In the genomic region with DNA sequence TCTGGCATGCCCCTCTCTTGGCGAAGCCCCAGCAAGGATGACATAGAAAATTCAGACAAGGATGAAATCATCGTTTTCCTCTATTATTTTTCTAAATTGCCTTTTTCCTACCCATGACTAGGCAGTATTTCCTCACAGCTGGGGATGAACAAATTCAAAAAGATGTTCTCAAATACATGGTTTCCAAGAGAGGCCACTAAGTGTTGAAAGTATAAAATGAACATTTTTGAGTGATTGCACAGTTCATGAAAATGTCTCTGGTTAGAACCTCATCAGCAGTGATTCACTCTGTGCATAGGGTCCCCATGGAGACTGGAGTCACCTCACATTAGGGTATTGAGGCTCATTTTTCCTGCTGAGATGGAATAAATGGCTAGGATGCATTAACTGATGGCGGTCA, we compare ENCODE assay signal across 21 cellular contexts.
DNase-seq lines count a peak whose midpoint lies in the region; ATAC-seq, FAIRE-seq and TF ChIP-seq lines count a peak whose summit lies in the region.
"Had no signal": no experiment of that assay in that cellular context is flagged by ENCODE, and none has a peak within 500 bp of the region (broad histone marks: within the 10 kb centered on the region; RNA-seq: fewer than 3 reads in every experiment).

No MANE protein-coding gene starts in this region.

- H3K27me3 ChIP-seq in ACC112 (ENCODE audit: insufficient read depth, low read length), result no peaks in the 10 kb centered on the region
- H3K27me3 ChIP-seq in mesenchymal stem cell (ENCODE audit: control insufficient read depth in 1 of 2, insufficient read depth in 1 of 2, low read length in 2 of 2), result no peaks in the 10 kb centered on the region
- H3K27me3 ChIP-seq: SJSA1, upper lobe of left lung had no signal

- H2BK12ac ChIP-seq in mesenchymal stem cell (ENCODE audit: low read length in 2 of 2), result no peak overlapping the region

- no peak overlapping the region for H2BK120ac ChIP-seq in mesenchymal stem cell (ENCODE audit: low read depth, low read length)

- DNase-seq in GM12892 (ENCODE audit: insufficient read length), result no peak
- DNase-seq in cardiac fibroblast (ENCODE audit: low read depth in 2 of 2), result peak; percentile 28 to 86
- DNase-seq in mesenchymal stem cell, result peak; percentile 24
- no peak for DNase-seq in AML-193 (lab: John Stamatoyannopoulos, UW)
- DNase-seq in activated CD4-positive, alpha-beta T cell treated with anti-CD3 and anti-CD28 coated beads, Interleukin-2, amount 50 U/mL, for 4 hours, result no peak
- no peak for DNase-seq in C1 segment of cervical spinal cord (lab: John Stamatoyannopoulos, UW)
- DNase-seq: activated effector memory CD4-positive, alpha-beta T cell treated with Interleukin-2 at 50 U/mL for 16 hours; CD4-positive, alpha-beta T cell; H9; Karpas-422; left colon; NCI-H187 treated with DMSO at 0.1 percent for 48 hours; nephron progenitor cell; small intestine; stimulated activated CD4-positive, alpha-beta T cell treated with anti-CD3 and anti-CD28 coated beads, Interleukin-4, amount 100 ng/mL, for 1 hour; T-helper 2 cell; upper lobe of left lung had no signal

- FAIRE-seq in GM12892 (lab: Jason Lieb, UNC), result peak; percentile 54
- FAIRE-seq: A204.1, small intestine had no signal

- WGBS in mesenchymal stem cell, result 75% methylated on average over 2 of the region's 3 CpGs

- no peak overlapping the region for H3K14ac ChIP-seq in mesenchymal stem cell (ENCODE audit: low read length in 2 of 2)

- H3K79me1 ChIP-seq in mesenchymal stem cell (replicated peaks; ENCODE audit: low read length, poor library complexity, severe bottlenecking), result no peaks in the 10 kb centered on the region

- ATAC-seq in GM19023 (IDR thresholded peaks at IDR 0.05; ENCODE audit: unreplicated experiment), result no peak
- ATAC-seq: left colon had no signal

- H2BK15ac ChIP-seq in mesenchymal stem cell (ENCODE audit: low read depth, poor library complexity, severe bottlenecking), result no peak overlapping the region

- H3K27ac ChIP-seq in ACC112 (ENCODE audit: low read depth, low read length) (peak overlapping the region; percentile 54), mesenchymal stem cell (ENCODE audit: low read length, poor library complexity, severe bottlenecking) (no peak overlapping the region)
- H3K27ac ChIP-seq: SJSA1, upper lobe of left lung had no signal

- no peak overlapping the region for H2BK5ac ChIP-seq in mesenchymal stem cell (ENCODE audit: low read depth, low read length, poor library complexity, severe bottlenecking)

- peak overlapping the region; percentile 83 for H3K9ac ChIP-seq in mesenchymal stem cell (ENCODE audit: low read length)

- no peaks in the 10 kb centered on the region for H3K79me2 ChIP-seq in ACC112 (ENCODE audit: control insufficient read depth, insufficient read depth, low read length, unreplicated experiment)

- no peak overlapping the region for H3K4me3 ChIP-seq in ACC112 (ENCODE audit: low read depth, low read length)
- no peak overlapping the region for H3K4me3 ChIP-seq in cardiac fibroblast (replicated peaks in 1 of 2; ENCODE audit: low read depth in 2 of 2, low read length in 2 of 2)
- no peak overlapping the region for H3K4me3 ChIP-seq in mesenchymal stem cell (ENCODE audit: insufficient read depth in 1 of 2, low read depth in 1 of 2, low read length in 2 of 2)
- H3K4me3 ChIP-seq: SJSA1, upper lobe of left lung had no signal

- no peak overlapping the region for H4K8ac ChIP-seq in mesenchymal stem cell (ENCODE audit: low read length)

- TF ChIP-seq POLR2A in GM12892 (IDR thresholded peaks at IDR 0.05; ENCODE audit: low read depth, low read length), result no peak

- no peak overlapping the region for H3K23ac ChIP-seq in mesenchymal stem cell (ENCODE audit: low read length in 2 of 2)

- peaks cover 4% of the 10 kb centered on the region for H3K4me1 ChIP-seq in ACC112 (ENCODE audit: control insufficient read depth, insufficient read depth, low read length, unreplicated experiment)
- peaks cover 3% of the 10 kb centered on the region for H3K4me1 ChIP-seq in mesenchymal stem cell (ENCODE audit: control insufficient read depth, insufficient read depth, low read depth, low read length)
- H3K4me1 ChIP-seq: SJSA1, upper lobe of left lung had no signal

- H3K18ac ChIP-seq in mesenchymal stem cell (ENCODE audit: low read depth in 1 of 2, low read length in 2 of 2), result no peak overlapping the region

- no peak overlapping the region for H2AFZ ChIP-seq in ACC112 (ENCODE audit: low read length, unreplicated experiment)
- no peak overlapping the region for H2AFZ ChIP-seq in mesenchymal stem cell (ENCODE audit: low read depth, low read length)

- H3K9me3 ChIP-seq in mesenchymal stem cell (ENCODE audit: control insufficient read depth, low read length), result no peaks in the 10 kb centered on the region
- H3K9me3 ChIP-seq: SJSA1, upper lobe of left lung had no signal

- no peaks in the 10 kb centered on the region for H3K36me3 ChIP-seq in ACC112 (ENCODE audit: insufficient read depth, low read length)
- no peaks in the 10 kb centered on the region for H3K36me3 ChIP-seq in mesenchymal stem cell (ENCODE audit: control insufficient read depth in 1 of 2, insufficient read depth in 2 of 2, low read depth in 1 of 2, low read length in 2 of 2)
- H3K36me3 ChIP-seq: SJSA1, upper lobe of left lung had no signal

- H2AK5ac ChIP-seq in mesenchymal stem cell (ENCODE audit: low read length, severe bottlenecking), result no peak overlapping the region

- no peak overlapping the region for H3K4me2 ChIP-seq in mesenchymal stem cell (ENCODE audit: low read length, poor library complexity, severe bottlenecking)

- no peak overlapping the region for H4K91ac ChIP-seq in mesenchymal stem cell (ENCODE audit: low read length)

- no peak for TF ChIP-seq CTCF in cardiac fibroblast (IDR thresholded peaks at IDR 0.05; ENCODE audit: low read depth, low read length)

- H3K4ac ChIP-seq in mesenchymal stem cell (ENCODE audit: low read depth in 1 of 2, low read length in 2 of 2), result no peak overlapping the region

Comparison
In these comparisons a context has a peak if more than half of its experiments do, and no peak if none do; other contexts are left out.
1. DNase-seq: peak in cardiac fibroblast (2 of 2) and mesenchymal stem cell (single experiment); none in GM12892 (single experiment), AML-193 (0 of 2), activated CD4-positive, alpha-beta T cell treated with anti-CD3 and anti-CD28 coated beads, Interleukin-2, amount 50 U/mL, for 4 hours (0 of 2) and C1 segment of cervical spinal cord (0 of 14).